Comparison of ENCODE assay signal across 22 cellular contexts in the genomic region with DNA sequence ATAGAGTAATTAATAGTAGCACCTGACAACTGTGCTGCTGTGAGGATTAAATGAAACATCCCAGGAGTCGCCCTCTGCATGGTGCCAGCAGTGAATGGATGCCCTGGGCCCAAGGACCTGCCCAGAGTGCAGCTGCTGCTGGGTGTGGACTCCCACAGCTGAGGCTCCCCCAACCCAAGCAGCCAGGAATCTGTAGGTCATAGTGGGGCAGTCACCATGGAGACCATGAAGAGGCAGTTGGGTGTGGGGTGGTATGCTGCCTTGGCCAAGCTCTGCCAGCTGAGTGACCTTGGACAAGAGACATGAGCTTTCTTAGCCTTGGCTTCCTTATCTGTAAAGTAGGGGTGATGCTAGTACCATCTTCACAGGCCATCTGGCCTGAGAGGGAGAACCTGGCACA. TPM values are rescaled to one million over a fixed set of nuclear protein-coding genes. Genes with fewer than 3 reads are reported as not detected.
"Had no signal": no experiment of that assay in that cellular context is flagged by ENCODE, and none has a peak within 500 bp of the region (broad histone marks: within the 10 kb centered on the region; RNA-seq: fewer than 3 reads in every experiment).

No MANE protein-coding gene starts in this region.

- H3K4me1 Mint-ChIP-seq: nephron progenitor cell had no signal

- ATAC-seq: activated CD8-positive, alpha-beta T cell treated with anti-CD3 and anti-CD28 coated beads for 36 hours; body of pancreas; left lung had no signal

- H3K9me3 Mint-ChIP-seq: activated CD4-positive, alpha-beta T cell treated with anti-CD3 and anti-CD28 coated beads, Interleukin-2, amount 10 ng/mL, durations not matched to agents 24 days and 14 days; activated CD8-positive, alpha-beta T cell treated with anti-CD3 and anti-CD28 coated beads for 36 hours; activated naive CD4-positive, alpha-beta T cell treated with anti-CD3 and anti-CD28 coated beads for 36 hours; activated T-helper 2 cell treated with anti-CD3 and anti-CD28 coated beads, Interferon-gamma antibody, Interleukin-2, Interleukin-4, amounts not matched to agents 10 μg/mL and 5 μg/mL and 100 μg/mL, durations not matched to agents 14 hours and 24 hours and 36 hours; nephron progenitor cell; stimulated activated naive CD8-positive, alpha-beta T cell treated with anti-CD3 and anti-CD28 coated beads, Interleukin-15, Interleukin-2, amounts not matched to agents 100 ng/mL and 50 ng/mL, for 24 hours had no signal

- H3K27ac Mint-ChIP-seq: activated CD4-positive, alpha-beta T cell treated with anti-CD3 and anti-CD28 coated beads, Interleukin-2, amount 10 ng/mL, durations not matched to agents 24 days and 14 days; activated CD8-positive, alpha-beta T cell treated with anti-CD3 and anti-CD28 coated beads for 36 hours; activated naive CD4-positive, alpha-beta T cell treated with anti-CD3 and anti-CD28 coated beads for 36 hours; activated T-helper 2 cell treated with anti-CD3 and anti-CD28 coated beads, Interferon-gamma antibody, Interleukin-2, Interleukin-4, amounts not matched to agents 10 μg/mL and 5 μg/mL and 100 μg/mL, durations not matched to agents 14 hours and 24 hours and 36 hours; nephron progenitor cell; stimulated activated naive CD8-positive, alpha-beta T cell treated with anti-CD3 and anti-CD28 coated beads, Interleukin-15, Interleukin-2, amounts not matched to agents 100 ng/mL and 50 ng/mL, for 24 hours had no signal

- DNase-seq: activated CD4-positive, alpha-beta T cell treated with anti-CD3 and anti-CD28 coated beads, Interleukin-2, amount 10 ng/mL, durations not matched to agents 24 days and 14 days; activated CD8-positive, alpha-beta T cell treated with anti-CD3 and anti-CD28 coated beads for 36 hours; activated naive CD4-positive, alpha-beta T cell treated with anti-CD3 and anti-CD28 coated beads for 36 hours; activated T-cell treated with anti-CD3 and anti-CD28 coated beads, Interleukin-2, amount 50 U/mL, for 1 hour; body of pancreas; dermis blood vessel endothelial cell; effector memory CD4-positive, alpha-beta T cell; heart right ventricle; left lung; midbrain; nephron progenitor cell; occipital lobe; stimulated activated CD4-positive, alpha-beta T cell treated with anti-CD3 and anti-CD28 coated beads, Interleukin-2, amount 100 ng/mL, for 24 hours had no signal

- H3K4me3 Mint-ChIP-seq: activated CD4-positive, alpha-beta T cell treated with anti-CD3 and anti-CD28 coated beads, Interleukin-2, amount 10 ng/mL, durations not matched to agents 24 days and 14 days; activated CD8-positive, alpha-beta T cell treated with anti-CD3 and anti-CD28 coated beads for 36 hours; activated naive CD4-positive, alpha-beta T cell treated with anti-CD3 and anti-CD28 coated beads for 36 hours; nephron progenitor cell; stimulated activated naive CD8-positive, alpha-beta T cell treated with anti-CD3 and anti-CD28 coated beads, Interleukin-15, Interleukin-2, amounts not matched to agents 100 ng/mL and 50 ng/mL, for 24 hours had no signal

RNA-seq across cellular contexts. Expression of gene OLIG2, which starts 9.4 kb away (rescaled TPM):
- total RNA-seq: activated CD4-positive, alpha-beta T cell treated with anti-CD3 and anti-CD28 coated beads, Interleukin-2, amount 10 ng/mL, durations not matched to agents 24 days and 14 days; activated CD8-positive, alpha-beta T cell treated with anti-CD3 and anti-CD28 coated beads for 36 hours; activated naive CD4-positive, alpha-beta T cell treated with anti-CD3 and anti-CD28 coated beads for 36 hours; activated T-helper 2 cell treated with anti-CD3 and anti-CD28 coated beads, Interferon-gamma antibody, Interleukin-2, Interleukin-4, amounts not matched to agents 10 μg/mL and 5 μg/mL and 100 μg/mL, durations not matched to agents 14 hours and 24 hours and 36 hours; body of pancreas; cardiac septum; dermis blood vessel endothelial cell; endothelial cell of umbilical vein; esophagus muscularis mucosa; heart right ventricle; kidney epithelial cell; lung microvascular endothelial cell; skeletal muscle tissue had no signal

RNA-seq across cellular contexts. Expression of gene OLIG1, which starts 34.8 kb away (rescaled TPM):
- total RNA-seq: activated CD4-positive, alpha-beta T cell treated with anti-CD3 and anti-CD28 coated beads, Interleukin-2, amount 10 ng/mL, durations not matched to agents 24 days and 14 days; activated naive CD4-positive, alpha-beta T cell treated with anti-CD3 and anti-CD28 coated beads for 36 hours; body of pancreas; dermis blood vessel endothelial cell; endothelial cell of umbilical vein; esophagus muscularis mucosa; kidney epithelial cell; lung microvascular endothelial cell; skeletal muscle tissue; tibial nerve had no signal
